ENCODE assay signal across 25 cellular contexts in the genomic region with DNA sequence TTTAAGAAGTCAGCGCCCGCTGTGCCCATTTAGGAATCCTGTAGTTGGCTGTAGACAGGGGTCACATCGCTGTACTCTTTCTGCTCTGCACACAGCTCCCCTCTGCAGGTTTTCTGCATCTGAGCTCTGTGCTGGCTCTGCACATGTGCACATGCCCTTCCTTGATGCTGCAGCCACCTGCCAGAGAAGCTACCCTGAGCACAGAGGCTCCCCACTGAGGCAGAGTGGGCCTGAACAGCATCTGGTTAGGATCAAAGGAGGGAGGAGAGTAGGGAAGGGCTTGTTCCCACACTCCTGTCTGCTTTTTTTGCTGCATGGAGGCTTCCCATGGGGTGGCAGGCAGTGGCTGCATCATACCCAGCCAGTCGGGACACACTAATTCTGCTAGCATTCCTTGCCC.
DNase-seq lines count a peak whose midpoint lies in the region; ATAC-seq lines count a peak whose summit lies in the region.
"Had no signal": no experiment of that assay in that cellular context is flagged by ENCODE, and none has a peak within 500 bp of the region (broad histone marks: within the 10 kb centered on the region; RNA-seq: fewer than 3 reads in every experiment).

No MANE protein-coding gene starts in this region.

- no peaks in the 10 kb centered on the region for H3K9me3 ChIP-seq in Karpas-422 (ENCODE audit: low read length)
- H3K9me3 ChIP-seq: adrenal gland, heart left ventricle, SJSA1 had no signal

- no peak overlapping the region for H3K27ac ChIP-seq in Karpas-422 (ENCODE audit: low read length)
- H3K27ac ChIP-seq: adrenal gland, brain microvascular endothelial cell, SJSA1 had no signal

- no peaks in the 10 kb centered on the region for H3K4me1 ChIP-seq in Karpas-422 (ENCODE audit: low read length)
- H3K4me1 ChIP-seq: adrenal gland, SJSA1 had no signal

- no peak overlapping the region for H2AFZ ChIP-seq in Karpas-422 (ENCODE audit: low read length)

- DNase-seq in Ammon's horn (ENCODE audit: low spot score) (peak; percentile 4), D341Med (ENCODE audit: low spot score) (peak; percentile 32), NCI-H1694 treated with DMSO at 0.1 percent for 48 hours (lab: John Stamatoyannopoulos, UW) (peak; percentile 90), SK-N-DZ (ENCODE audit: low spot score) (peak; percentile 90), Karpas-422 (no peak)
- no peak for DNase-seq in activated CD4-positive, CD25-positive, alpha-beta regulatory T cell (lab: John Stamatoyannopoulos, UW)
- DNase-seq: activated CD4-positive, alpha-beta T cell treated with anti-CD3 and anti-CD28 coated beads for 36 hours; activated gamma-delta T cell; adrenal gland; brain microvascular endothelial cell; CD4-positive, alpha-beta T cell; DMS153; effector memory CD4-positive, alpha-beta T cell; erythroblast; foreskin fibroblast; heart left ventricle; kidney glomerular epithelial cell; NCI-H226; nucleus accumbens; small intestine; stimulated activated CD4-positive, alpha-beta T cell treated with anti-CD3 and anti-CD28 coated beads, Interleukin-1b, Interleukin-23, amount 100 ng/mL, for 48 hours; T-helper 1 cell had no signal

- H4K20me1 ChIP-seq in Karpas-422 (ENCODE audit: insufficient read depth, low read depth, low read length): no peaks in the 10 kb centered on the region

- H3K79me2 ChIP-seq in Karpas-422 (ENCODE audit: low read length): no peaks in the 10 kb centered on the region

- H3K4me3 ChIP-seq in Karpas-422 (ENCODE audit: low read length): no peak overlapping the region
- H3K4me3 ChIP-seq: adrenal gland, heart left ventricle, SJSA1 had no signal

- H3K27me3 ChIP-seq in Karpas-422 (ENCODE audit: low read length): no peaks in the 10 kb centered on the region
- H3K27me3 ChIP-seq: adrenal gland, brain microvascular endothelial cell, heart left ventricle, SJSA1 had no signal

- H3K36me3 ChIP-seq in Karpas-422 (ENCODE audit: insufficient read depth, low read length): no peaks in the 10 kb centered on the region
- H3K36me3 ChIP-seq: adrenal gland, brain microvascular endothelial cell, heart left ventricle, SJSA1 had no signal

- no peak overlapping the region for H3K9ac ChIP-seq in Karpas-422 (ENCODE audit: low read length)

- H3K9me2 ChIP-seq in Karpas-422 (replicated peaks; ENCODE audit: insufficient read depth, low read length): no peaks in the 10 kb centered on the region

- H3K4me2 ChIP-seq in Karpas-422 (ENCODE audit: low read depth, low read length, poor library complexity, severe bottlenecking): no peak overlapping the region

- ATAC-seq in GM21576 (IDR thresholded peaks at IDR 0.05; ENCODE audit: unreplicated experiment): no peak
- no peak for ATAC-seq in HG03439 (IDR thresholded peaks at IDR 0.05; ENCODE audit: unreplicated experiment)
- ATAC-seq: activated CD4-positive, alpha-beta T cell treated with anti-CD3 and anti-CD28 coated beads for 36 hours had no signal

Comparison
In these comparisons a context has a peak if more than half of its experiments do, and no peak if none do; other contexts are left out.
1. DNase-seq: peak in Ammon's horn (single experiment), D341Med (single experiment), NCI-H1694 treated with DMSO at 0.1 percent for 48 hours (single experiment) and SK-N-DZ (single experiment); none in activated CD4-positive, CD25-positive, alpha-beta regulatory T cell (0 of 4) and Karpas-422 (single experiment).